16 cellular contexts compared by ENCODE assay signal in genomic region chr1:89128003-89128458, GRCh38. TPM values are rescaled to one million over a fixed set of nuclear protein-coding genes. Genes with fewer than 3 reads are reported as not detected.
DNase-seq lines count a peak whose midpoint lies in the region; ATAC-seq and TF ChIP-seq lines count a peak whose summit lies in the region.
"Not testable (repeated sequence)": the region's sequence is repeated elsewhere in the genome, so short reads cannot be mapped to it uniquely, and the experiment has no call there.
"Had no signal": no experiment of that assay in that cellular context is flagged by ENCODE, and none has a peak within 500 bp of the region (broad histone marks: within the 10 kb centered on the region; RNA-seq: fewer than 3 reads in every experiment).

No MANE protein-coding gene starts in this region.

- H3K36me3 ChIP-seq in Panc1 (ENCODE audit: control insufficient read depth, insufficient read depth, low read length); breast epithelium; left ventricle myocardium inferior; skeletal muscle satellite cell (ENCODE audit: insufficient read depth, low read length); tibial nerve: not testable (repeated sequence)

- H3K27me3 Mint-ChIP-seq in CD14-positive monocyte (ENCODE audit: low read depth in 3 of 3); activated T-cell treated with anti-CD3 and anti-CD28 coated beads, Interleukin-2, amount 50 U/mL, for 4 hours (ENCODE audit: low read depth); naive thymus-derived CD8-positive, alpha-beta T cell: not testable (repeated sequence)

- not testable (repeated sequence) for H3K27me3 ChIP-seq in Panc1 (ENCODE audit: control insufficient read depth, insufficient read depth, low read length); breast epithelium; left ventricle myocardium inferior (ENCODE audit: low read depth); skeletal muscle satellite cell (ENCODE audit: control insufficient read depth, insufficient read depth, low read length); tibial nerve

- not testable (repeated sequence) for BruUV-seq in Panc1 (replicated peaks; lab: Mats Ljungman, UMichigan)

- intact Hi-C loops in CD14-positive monocyte (cut with micrococcal nuclease); Panc1 (cut with micrococcal nuclease; ENCODE audit: unreplicated experiment); breast epithelium (cut with DNase I; ENCODE audit: low total_unique reads); left ventricle myocardium inferior (cut with micrococcal nuclease): not testable (repeated sequence)

- peak overlapping the region; percentile 91 for H3K4me2 ChIP-seq in skeletal muscle satellite cell (ENCODE audit: low read length)

- ATAC-seq in Panc1; activated T-cell treated with anti-CD3 and anti-CD28 coated beads, Interleukin-2, amount 50 U/mL, for 4 hours; naive thymus-derived CD8-positive, alpha-beta T cell: not testable (repeated sequence)

- CTCF ChIA-PET in Panc1 (lab: Charles Lee): not testable (repeated sequence)

- H3K9me3 Mint-ChIP-seq in CD14-positive monocyte: peaks cover 0 to 11% (median 3%) of the 10 kb centered on the region in 7 donors
- H3K9me3 Mint-ChIP-seq in activated T-cell treated with anti-CD3 and anti-CD28 coated beads, Interleukin-2, amount 50 U/mL, for 4 hours; naive thymus-derived CD8-positive, alpha-beta T cell: not testable (repeated sequence)

- not testable (repeated sequence) for TF ChIP-seq EP300 in tibial nerve (IDR thresholded peaks at IDR 0.05)

- H3K27ac ChIP-seq in Panc1 (ENCODE audit: low read length): not testable (repeated sequence)
- peak overlapping the region; percentile 88 to 94 for H3K27ac ChIP-seq in breast epithelium
- peak overlapping the region; percentile 86 for H3K27ac ChIP-seq in left ventricle myocardium inferior (replicated peaks)
- H3K27ac ChIP-seq in tibial nerve: peak overlapping the region; percentile 75 to 95 (median 86)

- 97 to 100% methylated on average over 4 to 11 of the region's 31 CpGs for WGBS in tibial nerve, 2 donors

- H3K4me3 Mint-ChIP-seq in CD14-positive monocyte: not testable (repeated sequence)
- peak overlapping the region; percentile 98 for H3K4me3 Mint-ChIP-seq in activated T-cell treated with anti-CD3 and anti-CD28 coated beads, Interleukin-2, amount 50 U/mL, for 4 hours
- H3K4me3 Mint-ChIP-seq in naive thymus-derived CD8-positive, alpha-beta T cell: peak overlapping the region in 6 of 10 donors; percentile 11 to 100 (median 97)

- TF ChIP-seq POLR2A in breast epithelium (IDR thresholded peaks at IDR 0.05); tibial nerve (IDR thresholded peaks at IDR 0.05): not testable (repeated sequence)

- peak overlapping the region in 5 of 7 donors; percentile 58 to 99 (median 93) for H3K27ac Mint-ChIP-seq in CD14-positive monocyte
- H3K27ac Mint-ChIP-seq in naive thymus-derived CD8-positive, alpha-beta T cell: peak overlapping the region in 8 of 10 donors; percentile 18 to 100 (median 98)

- not testable (repeated sequence) for DNase-seq in CD14-positive monocyte (ENCODE audit: low spot score); Panc1 (ENCODE audit: low read depth, low spot score); activated T-cell treated with anti-CD3 and anti-CD28 coated beads, Interleukin-2, amount 50 U/mL, for 4 hours; breast epithelium (ENCODE audit: low spot score in 2 of 2); left ventricle myocardium inferior; naive thymus-derived CD8-positive, alpha-beta T cell; tibial nerve (ENCODE audit: low spot score in 2 of 2)

- H3K4me1 ChIP-seq in Panc1 (ENCODE audit: control insufficient read depth, insufficient read depth, low read length); breast epithelium: not testable (repeated sequence)
- H3K4me1 ChIP-seq in left ventricle myocardium inferior (peaks cover 48% of the 10 kb centered on the region), skeletal muscle satellite cell (ENCODE audit: control insufficient read depth, insufficient read depth, low read length) (peaks cover 14% of the 10 kb centered on the region), tibial nerve (peaks cover 0 to 49% (median 21%) of the 10 kb centered on the region in 4 donors)

- in situ Hi-C loops in Panc1 (cut with HindIII; ENCODE audit: low pct_unique_long_range_greater_than_20kb, low sequenced_read_pairs): not testable (repeated sequence)

- peaks cover 0 to 12% of the 10 kb centered on the region in 2 donors for H3K36me3 Mint-ChIP-seq in CD14-positive monocyte
- H3K36me3 Mint-ChIP-seq in activated T-cell treated with anti-CD3 and anti-CD28 coated beads, Interleukin-2, amount 50 U/mL, for 4 hours (ENCODE audit: insufficient read depth): peaks cover 17% of the 10 kb centered on the region
- H3K36me3 Mint-ChIP-seq in naive thymus-derived CD8-positive, alpha-beta T cell: not testable (repeated sequence)

- H3K9ac ChIP-seq in skeletal muscle satellite cell (ENCODE audit: low read depth, low read length): peak overlapping the region; percentile 73

- not testable (repeated sequence) for TF ChIP-seq CTCF in CD14-positive monocyte (IDR thresholded peaks at IDR 0.05); Panc1 (IDR thresholded peaks at IDR 0.05); breast epithelium (IDR thresholded peaks at IDR 0.05); left ventricle myocardium inferior (IDR thresholded peaks at IDR 0.05; ENCODE audit: borderline replicate concordance); tibial nerve (IDR thresholded peaks at IDR 0.05)

- H3K4me1 Mint-ChIP-seq in CD14-positive monocyte: peaks cover 62% of the 10 kb centered on the region
- peaks cover 45% of the 10 kb centered on the region for H3K4me1 Mint-ChIP-seq in activated T-cell treated with anti-CD3 and anti-CD28 coated beads, Interleukin-2, amount 50 U/mL, for 4 hours (ENCODE audit: low read depth)
- H3K4me1 Mint-ChIP-seq in naive thymus-derived CD8-positive, alpha-beta T cell: peaks cover 22 to 63% (median 46%) of the 10 kb centered on the region in 4 donors

- POLR2A ChIA-PET in Panc1 (lab: Charles Lee): not testable (repeated sequence)
- POLR2A ChIA-PET in naive thymus-derived CD8-positive, alpha-beta T cell (lab: Charles Lee): interaction anchor here (0.6 to 1.9 kb wide), 5 partner anchors 10 to 183 kb away, joined by 4 to 15 read pairs (median 4); partner anchors contain the start of gene GBP1

- H3K4me3 ChIP-seq in Panc1 (ENCODE audit: low read depth in 2 of 2, low read length in 2 of 2): peak overlapping the region; percentile 39 to 59
- peak overlapping the region in 2 of 3 donors; percentile 46 to 84 for H3K4me3 ChIP-seq in breast epithelium
- H3K4me3 ChIP-seq in left ventricle myocardium inferior, tibial nerve: not testable (repeated sequence)
- H3K4me3 ChIP-seq in skeletal muscle satellite cell (ENCODE audit: low read length): peak overlapping the region; percentile 66

- H3K9me3 ChIP-seq in Panc1 (ENCODE audit: control insufficient read depth, insufficient read depth, low read depth, low read length); breast epithelium; left ventricle myocardium inferior (replicated peaks); skeletal muscle satellite cell (replicated peaks; ENCODE audit: low read length); tibial nerve: not testable (repeated sequence)

RNA-seq across cellular contexts. Expression of gene GBP2, which starts 2.1 kb away (rescaled TPM):
- polyA plus RNA-seq in CD14-positive monocyte: 10 to 100 TPM; 46.1 to 83.9 TPM
- total RNA-seq in Panc1 (2021; ENCODE audit: unreplicated experiment): 3.0 TPM
- 0.50 TPM for polyA plus RNA-seq in Panc1 (2012; ENCODE audit: insufficient read length)
- total RNA-seq in activated T-cell treated with anti-CD3 and anti-CD28 coated beads, Interleukin-2, amount 50 U/mL, for 4 hours: 100 to 1,000 TPM; 186 to 267 (median 244) TPM
- 100 to 1,000 TPM in 2 of 3 donors, 10 to 100 TPM in 1; 53.0 to 219 (median 122) TPM for total RNA-seq in breast epithelium
- total RNA-seq in left ventricle myocardium inferior: 8.8 TPM
- total RNA-seq in naive thymus-derived CD8-positive, alpha-beta T cell: 100 to 1,000 TPM; 151 to 164 TPM
- polyA plus RNA-seq in naive thymus-derived CD8-positive, alpha-beta T cell: 10 to 100 TPM; 86.0 to 98.3 (median 90.2) TPM
- total RNA-seq in skeletal muscle satellite cell (2012; rRNA removed): 2.3 and 3.9 TPM in 2 replicates
- total RNA-seq in tibial nerve: 10 to 100 TPM; 46.7 to 71.0 (median 55.5) TPM
- total RNA-seq: frontal cortex, H1 had no signal
- polyA plus RNA-seq: H1 had no signal

RNA-seq across cellular contexts. Expression of gene GBP7, which starts 47.8 kb away (rescaled TPM):
- polyA plus RNA-seq in CD14-positive monocyte: not detected
- total RNA-seq in Panc1 (2021; ENCODE audit: unreplicated experiment): not detected
- not detected for polyA plus RNA-seq in Panc1 (2012; ENCODE audit: insufficient read length)
- under 1 TPM in 2 of 3 donors, not detected in 1; 0.29 to 0.51 TPM for total RNA-seq in activated T-cell treated with anti-CD3 and anti-CD28 coated beads, Interleukin-2, amount 50 U/mL, for 4 hours
- not detected for total RNA-seq in breast epithelium
- total RNA-seq in left ventricle myocardium inferior: 0.11 TPM
- total RNA-seq in naive thymus-derived CD8-positive, alpha-beta T cell: under 1 TPM in 1 of 2 experiments, not detected in 1; 0.14 TPM
- not detected for polyA plus RNA-seq in naive thymus-derived CD8-positive, alpha-beta T cell
- not detected in 2 replicates for total RNA-seq in skeletal muscle satellite cell (2012; rRNA removed)
- not detected for total RNA-seq in tibial nerve
- total RNA-seq: esophagus mucosa; frontal cortex; H1; lower leg skin; mucosa of gallbladder; RPMI7951; SK-MEL-5; T-helper 1 cell treated with Interleukin-12 subunit alpha and Interleukin-12 subunit beta and Interleukin-4 antibody, amounts not matched to agents 30 ng/mL and 1 ng/mL, for 36 hours had no signal
- polyA plus RNA-seq: H1 had no signal
